28 cellular contexts compared by ENCODE assay signal in the genomic region with DNA sequence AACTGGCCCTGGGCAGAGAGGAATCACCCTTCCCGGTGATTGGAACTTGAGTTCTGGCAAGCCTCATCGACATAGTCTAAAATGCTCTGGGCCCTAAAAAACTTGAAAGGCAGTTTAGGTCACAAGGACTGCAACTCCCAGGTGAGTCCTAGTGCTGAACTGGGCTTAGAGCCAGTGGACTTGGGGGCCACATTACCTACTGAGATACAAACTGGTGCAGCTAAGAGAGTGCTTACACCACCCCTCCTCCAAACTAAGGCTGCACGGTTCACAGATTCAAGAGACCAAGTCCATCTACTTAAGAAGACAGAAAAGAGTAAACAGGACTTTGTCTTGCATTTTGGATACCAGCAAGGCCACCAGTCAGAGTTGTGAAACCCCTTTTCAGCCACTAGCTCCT.
"Had no signal": no experiment of that assay in that cellular context is flagged by ENCODE, and none has a peak within 500 bp of the region (broad histone marks: within the 10 kb centered on the region; RNA-seq: fewer than 3 reads in every experiment).

No MANE protein-coding gene starts in this region.

- H3K9me3 ChIP-seq: testis, vagina had no signal

- ATAC-seq: stimulated activated effector memory CD8-positive, alpha-beta T cell treated with anti-CD3 and anti-CD28 coated beads, Interleukin-12 subunit alpha, Interleukin-12 subunit beta, amount 100 ng/mL, for 72 hours; stimulated activated memory B cell treated with anti-CD40 and anti-IgM and Interleukin-4, amounts not matched to agents 10 μg/mL and 1 μg/mL and 100 μg/mL, for 72 hours; stimulated activated naive B cell treated with anti-CD40 and anti-IgM and Interleukin-4, amounts not matched to agents 10 μg/mL and 1 μg/mL and 100 μg/mL, for 72 hours; stimulated activated naive CD8-positive, alpha-beta T cell treated with anti-CD3 and anti-CD28 coated beads, Interleukin-15, amount 100 ng/mL, for 72 hours; stimulated activated naive CD8-positive, alpha-beta T cell treated with anti-CD3 and anti-CD28 coated beads, Interleukin-15, Interleukin-2, amounts not matched to agents 100 U/mL and 50 U/mL, for 24 hours; upper lobe of right lung had no signal

- H3K4me3 ChIP-seq: stomach, suprapubic skin, testis, thoracic aorta, tibial artery, tibial nerve, transverse colon, upper lobe of left lung, upper lobe of right lung, uterus, vagina had no signal

- DNase-seq: stimulated activated CD4-positive, alpha-beta T cell treated with anti-CD3 and anti-CD28 coated beads, Interleukin-2, amount 100 ng/mL, for 24 hours; stimulated activated CD4-positive, alpha-beta T cell treated with anti-CD3 and anti-CD28 coated beads, Interleukin-2, amount 100 ng/mL, for 48 hours; stimulated activated CD4-positive, alpha-beta T cell treated with anti-CD3 and anti-CD28 coated beads, Interleukin-4, amount 100 ng/mL, for 1 hour; stimulated activated CD4-positive, alpha-beta T cell treated with anti-CD3 and anti-CD28 coated beads, Interleukin-4, amount 100 ng/mL, for 24 hours; stimulated activated CD4-positive, alpha-beta T cell treated with anti-CD3 and anti-CD28 coated beads, Interleukin-4, amount 100 ng/mL, for 4 hours; stimulated activated CD8-positive, alpha-beta memory T cell treated with anti-CD3 and anti-CD28 coated beads, Interleukin-4, amount 100 ng/mL, for 48 hours; stimulated activated naive B cell treated with anti-CD40 and anti-IgM and Interleukin-4, amounts not matched to agents 10 μg/mL and 1 μg/mL and 100 μg/mL, for 72 hours; stimulated activated naive CD4-positive, alpha-beta T cell; stimulated activated naive CD4-positive, alpha-beta T cell treated with Interleukin-2 at 50 U/mL for 16 hours; stimulated activated naive CD8-positive, alpha-beta T cell treated with anti-CD3 and anti-CD28 coated beads, Interleukin-15, amount 100 ng/mL, for 72 hours; stimulated activated naive CD8-positive, alpha-beta T cell treated with anti-CD3 and anti-CD28 coated beads, Interleukin-15, Interleukin-2, amounts not matched to agents 100 U/mL and 50 U/mL, for 24 hours; stomach; substantia nigra; testis; tibial artery; transverse colon; trophoblast cell; upper lobe of left lung; upper lobe of right lung; uterus had no signal

- H3K4me1 ChIP-seq: stomach, suprapubic skin, testis, tibial artery, tibial nerve, transverse colon, upper lobe of left lung, upper lobe of right lung, uterus, vagina had no signal

- H3K27ac ChIP-seq: stomach, suprapubic skin, testis, thoracic aorta, tibial artery, tibial nerve, transverse colon, upper lobe of left lung, upper lobe of right lung, uterus, vagina had no signal

- H3K36me3 ChIP-seq: suprapubic skin, thoracic aorta, transverse colon, upper lobe of left lung, upper lobe of right lung, uterus had no signal

- H3K4me3 Mint-ChIP-seq: stimulated activated effector memory CD8-positive, alpha-beta T cell treated with anti-CD3 and anti-CD28 coated beads, Interleukin-12 subunit alpha, Interleukin-12 subunit beta, amount 100 ng/mL, for 72 hours; stimulated activated memory B cell treated with anti-CD40 and anti-IgM and Interleukin-4, amounts not matched to agents 10 μg/mL and 1 μg/mL and 100 μg/mL, for 72 hours; stimulated activated naive B cell treated with anti-CD40 and anti-IgM and Interleukin-4, amounts not matched to agents 10 μg/mL and 1 μg/mL and 100 μg/mL, for 72 hours; stimulated activated naive CD8-positive, alpha-beta T cell treated with anti-CD3 and anti-CD28 coated beads, Interleukin-15, amount 100 ng/mL, for 72 hours; stimulated activated naive CD8-positive, alpha-beta T cell treated with anti-CD3 and anti-CD28 coated beads, Interleukin-15, Interleukin-2, amounts not matched to agents 100 ng/mL and 50 ng/mL, for 24 hours; type B pancreatic cell had no signal

- H3K4me1 Mint-ChIP-seq: stimulated activated effector memory CD8-positive, alpha-beta T cell treated with anti-CD3 and anti-CD28 coated beads, Interleukin-12 subunit alpha, Interleukin-12 subunit beta, amount 100 ng/mL, for 72 hours; stimulated activated memory B cell treated with anti-CD40 and anti-IgM and Interleukin-4, amounts not matched to agents 10 μg/mL and 1 μg/mL and 100 μg/mL, for 72 hours; stimulated activated naive B cell treated with anti-CD40 and anti-IgM and Interleukin-4, amounts not matched to agents 10 μg/mL and 1 μg/mL and 100 μg/mL, for 72 hours; stimulated activated naive CD8-positive, alpha-beta T cell treated with anti-CD3 and anti-CD28 coated beads, Interleukin-15, amount 100 ng/mL, for 72 hours had no signal

- H3K27ac Mint-ChIP-seq: stimulated activated effector memory CD8-positive, alpha-beta T cell treated with anti-CD3 and anti-CD28 coated beads, Interleukin-12 subunit alpha, Interleukin-12 subunit beta, amount 100 ng/mL, for 72 hours; stimulated activated memory B cell treated with anti-CD40 and anti-IgM and Interleukin-4, amounts not matched to agents 10 μg/mL and 1 μg/mL and 100 μg/mL, for 72 hours; stimulated activated naive B cell treated with anti-CD40 and anti-IgM and Interleukin-4, amounts not matched to agents 10 μg/mL and 1 μg/mL and 100 μg/mL, for 72 hours; stimulated activated naive CD8-positive, alpha-beta T cell treated with anti-CD3 and anti-CD28 coated beads, Interleukin-15, amount 100 ng/mL, for 72 hours; stimulated activated naive CD8-positive, alpha-beta T cell treated with anti-CD3 and anti-CD28 coated beads, Interleukin-15, Interleukin-2, amounts not matched to agents 100 ng/mL and 50 ng/mL, for 24 hours; type B pancreatic cell had no signal

- H3K27me3 Mint-ChIP-seq: stimulated activated memory B cell treated with anti-CD40 and anti-IgM and Interleukin-4, amounts not matched to agents 10 μg/mL and 1 μg/mL and 100 μg/mL, for 72 hours; stimulated activated naive B cell treated with anti-CD40 and anti-IgM and Interleukin-4, amounts not matched to agents 10 μg/mL and 1 μg/mL and 100 μg/mL, for 72 hours; stimulated activated naive CD8-positive, alpha-beta T cell treated with anti-CD3 and anti-CD28 coated beads, Interleukin-15, amount 100 ng/mL, for 72 hours; stimulated activated naive CD8-positive, alpha-beta T cell treated with anti-CD3 and anti-CD28 coated beads, Interleukin-15, Interleukin-2, amounts not matched to agents 100 ng/mL and 50 ng/mL, for 24 hours; type B pancreatic cell had no signal

- H3K27me3 ChIP-seq: stomach, suprapubic skin, testis, tibial artery, tibial nerve, transverse colon, upper lobe of left lung, upper lobe of right lung, uterus, vagina had no signal
